29 cellular contexts compared by ENCODE assay signal in genomic region chr19:47895165-47895782, GRCh38. TPM values are rescaled to one million over a fixed set of nuclear protein-coding genes. Genes with fewer than 3 reads are reported as not detected.
"Had no signal": no experiment of that assay in that cellular context is flagged by ENCODE, and none has a peak within 500 bp of the region (broad histone marks: within the 10 kb centered on the region; RNA-seq: fewer than 3 reads in every experiment).

No MANE protein-coding gene starts in this region.

- H3K4me3 ChIP-seq: SK-N-MC had no signal

- FAIRE-seq: astrocyte had no signal

- H3K27ac ChIP-seq: KMS-11, SK-N-MC, VCaP had no signal

- DNase-seq: activated CD4-positive, alpha-beta memory T cell treated with anti-CD3 and anti-CD28 coated beads, Interleukin-2, amount 10 ng/mL, durations not matched to agents 7 days and 5 days; activated CD4-positive, alpha-beta T cell treated with anti-CD3 and anti-CD28 coated beads, Interleukin-2, amount 50 U/mL, for 1 hour; activated CD4-positive, CD25-positive, alpha-beta regulatory T cell; activated gamma-delta T cell treated with Interleukin-2 at 50 U/mL for 16 hours; activated naive CD4-positive, alpha-beta T cell treated with anti-CD3 and anti-CD28 coated beads, Interleukin-2, amount 50 U/mL, for 16 hours; activated T-cell treated with anti-CD3 and anti-CD28 coated beads for 4 hours; activated T-cell treated with anti-CD3 and anti-CD28 coated beads, Interleukin-2, amount 50 U/mL, for 72 hours; amygdala; NCI-H1092; NCI-H1417 treated with DMSO at 0.1 percent for 48 hours; NCI-H1694; NCI-H2029 treated with DMSO at 0.1 percent for 48 hours; NCI-H510A treated with DMSO at 0.1 percent for 48 hours; NCI-H69; NK-92 treated with Interleukin-12 subunit alpha and Interleukin-12 subunit beta, amount 100 ng/mL, for 24 hours; OCI-M1; RPMI8226; T-helper 1 cell had no signal

- H3K9ac ChIP-seq: KMS-11 had no signal

- H3K4me2 ChIP-seq: KMS-11 had no signal

- ATAC-seq: activated T-cell treated with anti-CD3 and anti-CD28 coated beads, Interleukin-2, amount 50 U/mL, for 72 hours; Panc1; Right ventricle myocardium inferior had no signal

RNA-seq across cellular contexts. Expression of gene SULT2A1, which starts 9.2 kb away (rescaled TPM):
- total RNA-seq: activated CD4-positive, alpha-beta memory T cell treated with anti-CD3 and anti-CD28 coated beads, Interleukin-2, amount 10 ng/mL, durations not matched to agents 7 days and 5 days; activated CD8-positive, alpha-beta memory T cell treated with anti-CD3 and anti-CD28 coated beads for 36 hours; activated T-cell treated with anti-CD3 and anti-CD28 coated beads, Interleukin-2, amount 50 U/mL, for 72 hours; activated T-helper 2 cell treated with anti-CD3 and anti-CD28 coated beads, Interferon-gamma antibody, Interleukin-2, Interleukin-4, amounts not matched to agents 10 μg/mL and 5 μg/mL and 100 μg/mL, durations not matched to agents 14 hours and 24 hours and 36 hours; astrocyte; MCF 10A; Right ventricle myocardium inferior; T-helper 2 cell treated with Interferon-gamma antibody and Interleukin-4, amounts not matched to agents 100 ng/mL and 5 ng/mL, for 36 hours had no signal
- polyA plus RNA-seq: IgD-negative memory B cell had no signal

RNA-seq across cellular contexts. Expression of gene TPRX2, which starts 36.2 kb away (rescaled TPM):
- total RNA-seq: activated CD4-positive, alpha-beta memory T cell treated with anti-CD3 and anti-CD28 coated beads, Interleukin-2, amount 10 ng/mL, durations not matched to agents 7 days and 5 days; activated CD8-positive, alpha-beta memory T cell treated with anti-CD3 and anti-CD28 coated beads for 36 hours; activated T-cell treated with anti-CD3 and anti-CD28 coated beads, Interleukin-2, amount 50 U/mL, for 72 hours; activated T-helper 2 cell treated with anti-CD3 and anti-CD28 coated beads, Interferon-gamma antibody, Interleukin-2, Interleukin-4, amounts not matched to agents 10 μg/mL and 5 μg/mL and 100 μg/mL, durations not matched to agents 14 hours and 24 hours and 36 hours; astrocyte; MCF 10A; Right ventricle myocardium inferior; T-helper 2 cell treated with Interferon-gamma antibody and Interleukin-4, amounts not matched to agents 100 ng/mL and 5 ng/mL, for 36 hours had no signal
- polyA plus RNA-seq: IgD-negative memory B cell had no signal
